ENCODE assay signal across 1 cellular context in the genomic region with DNA sequence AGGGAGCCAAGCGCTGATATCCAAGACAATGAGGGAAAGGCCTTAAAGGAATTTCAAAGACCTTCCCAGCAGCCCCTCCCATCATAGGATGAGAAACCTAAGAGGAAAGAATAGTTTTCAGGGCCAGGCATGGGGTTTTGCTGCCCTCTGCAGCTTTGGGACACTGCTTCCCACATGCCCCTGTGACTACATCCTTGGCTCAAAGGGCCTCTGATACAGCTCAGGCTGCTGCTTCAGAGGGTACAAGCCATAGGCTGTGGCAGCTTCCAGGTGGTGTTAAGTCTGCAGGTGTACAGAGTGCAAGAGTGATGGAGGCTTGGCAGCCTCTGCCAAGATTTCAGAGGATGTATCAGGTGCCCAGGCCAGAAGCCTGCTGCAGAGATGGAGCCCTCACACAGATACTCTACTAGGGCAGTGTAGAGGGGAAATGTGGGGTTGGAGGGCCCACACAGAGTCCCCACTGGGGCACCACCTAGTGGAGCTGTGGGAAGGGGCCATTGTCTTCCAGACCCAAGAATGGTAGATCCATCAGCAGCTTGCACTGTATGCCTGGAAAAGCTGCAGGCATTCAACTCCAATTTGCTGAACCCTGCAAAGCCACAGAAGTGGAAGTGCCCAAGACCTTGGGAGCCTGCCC.
TF ChIP-seq lines count a peak whose summit lies in the region.

No MANE protein-coding gene starts in this region.

TF ChIP-seq in SK-N-SH, 30 proteins besides CTCF, POLR2A, EP300 and RAD21 (continued from another document):
- TF ChIP-seq, protein P1, sequence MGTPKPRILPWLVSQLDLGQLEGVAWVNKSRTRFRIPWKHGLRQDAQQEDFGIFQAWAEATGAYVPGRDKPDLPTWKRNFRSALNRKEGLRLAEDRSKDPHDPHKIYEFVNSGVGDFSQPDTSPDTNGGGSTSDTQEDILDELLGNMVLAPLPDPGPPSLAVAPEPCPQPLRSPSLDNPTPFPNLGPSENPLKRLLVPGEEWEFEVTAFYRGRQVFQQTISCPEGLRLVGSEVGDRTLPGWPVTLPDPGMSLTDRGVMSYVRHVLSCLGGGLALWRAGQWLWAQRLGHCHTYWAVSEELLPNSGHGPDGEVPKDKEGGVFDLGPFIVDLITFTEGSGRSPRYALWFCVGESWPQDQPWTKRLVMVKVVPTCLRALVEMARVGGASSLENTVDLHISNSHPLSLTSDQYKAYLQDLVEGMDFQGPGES (IDR thresholded peaks at IDR 0.05; ENCODE audit: low read depth, low read length) = no peak
- TF ChIP-seq MEF2A (IDR thresholded peaks at IDR 0.05; ENCODE audit: borderline replicate concordance, low read depth) = no peak
